In genomic region chr4:88335092-88335665, GRCh38 we compare ENCODE assay signal across 1 cellular context.
TF ChIP-seq lines count a peak whose summit lies in the region.

No MANE protein-coding gene starts in this region.

TF ChIP-seq in GM23338, 12 proteins besides CTCF, POLR2A, EP300 and RAD21 (continued from another document):
- TF ChIP-seq NANOG (IDR thresholded peaks at IDR 0.05; ENCODE audit: borderline replicate concordance) (no peak), CREB1 (CRISPR knock-in tag; IDR thresholded peaks at IDR 0.05; ENCODE audit: low read depth) (no peak), ETS1 (IDR thresholded peaks at IDR 0.05) (no peak), ZNF331 (CRISPR knock-in tag; IDR thresholded peaks at IDR 0.05; ENCODE audit: low read depth) (no peak), JUNB (IDR thresholded peaks at IDR 0.05; ENCODE audit: unreplicated experiment) (no peak), EZH2 (IDR thresholded peaks at IDR 0.05; ENCODE audit: low read depth, unreplicated experiment) (no peak), ZNF462 (CRISPR knock-in tag; IDR thresholded peaks at IDR 0.05) (no peak)
